Comparison of ENCODE assay signal across 8 cellular contexts in the genomic region with DNA sequence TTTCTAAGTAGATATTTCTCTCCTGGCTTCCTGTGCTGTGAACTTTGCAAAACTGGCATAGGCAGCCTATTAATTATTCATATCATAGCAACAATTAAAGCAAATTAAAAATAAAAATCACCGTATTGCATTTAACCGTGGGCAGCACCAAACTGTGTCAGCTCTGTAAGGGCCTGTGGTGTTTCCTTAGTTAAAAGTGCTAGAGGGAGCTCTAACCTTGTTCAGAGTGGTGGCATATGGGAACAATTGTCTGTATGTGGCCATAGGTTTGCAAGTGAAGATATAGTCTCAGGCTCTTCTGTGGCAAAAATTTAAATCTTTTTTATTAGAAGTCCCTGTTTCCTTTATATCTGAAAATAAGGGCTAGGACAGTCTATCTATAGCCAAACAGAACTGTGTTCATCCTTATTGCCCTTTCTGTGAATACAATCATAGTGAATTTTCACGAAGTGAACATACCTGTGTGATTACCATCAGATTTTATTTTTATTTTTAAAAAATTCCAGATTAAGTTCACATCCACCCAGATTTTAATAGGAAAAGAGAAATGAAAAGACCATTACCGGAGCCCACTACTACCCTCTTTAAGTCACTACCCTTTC.
A peak's percentile ranks its signal among the peaks of the same experiment; 100 is the strongest.
DNase-seq lines count a peak whose midpoint lies in the region; ATAC-seq, FAIRE-seq and TF ChIP-seq lines count a peak whose summit lies in the region.

No MANE protein-coding gene starts in this region.

- BruUV-seq in A673 (replicated peaks; lab: Mats Ljungman, UMichigan): no TSS peak

- no peaks in the 10 kb centered on the region for H3K27me3 Mint-ChIP-seq in activated CD8-positive, alpha-beta T cell treated with anti-CD3 and anti-CD28 coated beads, Interleukin-2, amount 10 ng/mL, durations not matched to agents 7 days and 5 days (ENCODE audit: low read depth)

- no peak overlapping the region for H3K27ac ChIP-seq in A673 (ENCODE audit: low read depth, low read length, poor library complexity, severe bottlenecking)

- TF ChIP-seq CTCF in A673 (conservative IDR thresholded peaks at IDR 0.05; ENCODE audit: low read depth, low read length) (peak; percentile 66), epithelial cell of proximal tubule (conservative IDR thresholded peaks at IDR 0.05; ENCODE audit: low read depth, low read length) (peak; percentile 50)

- H3K36me3 ChIP-seq in A673 (ENCODE audit: insufficient read depth, low read length, poor library complexity, severe bottlenecking): no peaks in the 10 kb centered on the region

- H3K4me1 Mint-ChIP-seq in activated CD8-positive, alpha-beta T cell treated with anti-CD3 and anti-CD28 coated beads, Interleukin-2, amount 10 ng/mL, durations not matched to agents 7 days and 5 days (ENCODE audit: low read depth): peaks cover 5% of the 10 kb centered on the region

- H3K9me3 Mint-ChIP-seq in activated CD8-positive, alpha-beta T cell treated with anti-CD3 and anti-CD28 coated beads, Interleukin-2, amount 10 ng/mL, durations not matched to agents 7 days and 5 days (ENCODE audit: insufficient read depth): no peaks in the 10 kb centered on the region

- intact Hi-C loops in A673 (cut with micrococcal nuclease; ENCODE audit: unreplicated experiment): no loop called here

- ATAC-seq in activated CD8-positive, alpha-beta T cell treated with anti-CD3 and anti-CD28 coated beads, Interleukin-2, amount 10 ng/mL, durations not matched to agents 7 days and 5 days: no peak

- no peak for TF ChIP-seq POLR2A in GM12891 (IDR thresholded peaks at IDR 0.05; ENCODE audit: low read depth, low read length)

- H3K9me3 ChIP-seq in A673 (ENCODE audit: low read depth, low read length, poor library complexity, severe bottlenecking): no peaks in the 10 kb centered on the region

- H3K4me3 ChIP-seq in A673 (ENCODE audit: low read depth, low read length, poor library complexity, severe bottlenecking): no peak overlapping the region
- H3K4me3 ChIP-seq in epithelial cell of proximal tubule (ENCODE audit: low read depth, low read length): no peak overlapping the region

- CTCF ChIA-PET in A673 (lab: Charles Lee): no interaction called here
- CTCF ChIA-PET in activated CD8-positive, alpha-beta T cell treated with anti-CD3 and anti-CD28 coated beads, Interleukin-2, amount 10 ng/mL, durations not matched to agents 7 days and 5 days (lab: Charles Lee): no interaction called here

- peaks cover 13% of the 10 kb centered on the region for H3K4me1 ChIP-seq in A673 (ENCODE audit: insufficient read depth, low read length, poor library complexity, severe bottlenecking)

- DNase-seq in A673 (ENCODE audit: low spot score) (peak; percentile 53), GM12891 (ENCODE audit: insufficient read length, low spot score) (no peak), NOMO-1 treated with DMSO at 0.1 percent for 48 hours (lab: John Stamatoyannopoulos, UW; ENCODE audit: unreplicated experiment) (peak; percentile 67), epithelial cell of proximal tubule (ENCODE audit: low read depth) (no peak), T1000 (lab: John Stamatoyannopoulos, UW) (no peak), amniotic stem cell (lab: John Stamatoyannopoulos, UW) (no peak), CD1c-positive myeloid dendritic cell (ENCODE audit: extremely low spot score) (no peak)
- no peak for DNase-seq in activated CD8-positive, alpha-beta T cell treated with anti-CD3 and anti-CD28 coated beads, Interleukin-2, amount 10 ng/mL, durations not matched to agents 7 days and 5 days

- no peak overlapping the region for H3K4me3 Mint-ChIP-seq in activated CD8-positive, alpha-beta T cell treated with anti-CD3 and anti-CD28 coated beads, Interleukin-2, amount 10 ng/mL, durations not matched to agents 7 days and 5 days

- no peaks in the 10 kb centered on the region for H3K36me3 Mint-ChIP-seq in activated CD8-positive, alpha-beta T cell treated with anti-CD3 and anti-CD28 coated beads, Interleukin-2, amount 10 ng/mL, durations not matched to agents 7 days and 5 days (ENCODE audit: low read depth)

- H3K27ac Mint-ChIP-seq in activated CD8-positive, alpha-beta T cell treated with anti-CD3 and anti-CD28 coated beads, Interleukin-2, amount 10 ng/mL, durations not matched to agents 7 days and 5 days: no peak overlapping the region

- no peaks in the 10 kb centered on the region for H3K27me3 ChIP-seq in A673 (replicated peaks; ENCODE audit: insufficient read depth, low read depth, low read length, poor library complexity)

- peak; percentile 35 for FAIRE-seq in GM12891 (lab: Jason Lieb, UNC)

- POLR2A ChIA-PET in A673 (lab: Charles Lee; ENCODE audit: low non-redundant PET): no interaction called here
- POLR2A ChIA-PET in activated CD8-positive, alpha-beta T cell treated with anti-CD3 and anti-CD28 coated beads, Interleukin-2, amount 10 ng/mL, durations not matched to agents 7 days and 5 days (lab: Charles Lee): no interaction called here

TF ChIP-seq in GM12891, 5 proteins besides CTCF, POLR2A, EP300 and RAD21:
- TF ChIP-seq SPI1 (IDR thresholded peaks at IDR 0.05; ENCODE audit: low read depth, low read length): no peak
- TF ChIP-seq POLR2AphosphoS5 (IDR thresholded peaks at IDR 0.05; ENCODE audit: low read depth, low read length): no peak
- no peak for TF ChIP-seq POU2F2 (IDR thresholded peaks at IDR 0.05; ENCODE audit: low read depth, low read length)
- no peak for TF ChIP-seq PAX5 (IDR thresholded peaks at IDR 0.05; ENCODE audit: insufficient read depth, low read length, severe bottlenecking)
- no peak for TF ChIP-seq TAF1 (IDR thresholded peaks at IDR 0.05; ENCODE audit: low read depth, low read length)
TF ChIP-seq in GM12891: peak in this region for 0.

Comparison
In these comparisons a context has a peak if more than half of its experiments do, and no peak if none do; other contexts are left out.
1. DNase-seq: peak in A673 (single experiment) and NOMO-1 treated with DMSO at 0.1 percent for 48 hours (single experiment); none in GM12891 (single experiment), epithelial cell of proximal tubule (single experiment), activated CD8-positive, alpha-beta T cell treated with anti-CD3 and anti-CD28 coated beads, Interleukin-2, amount 10 ng/mL, durations not matched to agents 7 days and 5 days (single experiment), T1000 (single experiment), amniotic stem cell (single experiment) and CD1c-positive myeloid dendritic cell (single experiment).